27 cellular contexts compared by ENCODE assay signal in the genomic region with DNA sequence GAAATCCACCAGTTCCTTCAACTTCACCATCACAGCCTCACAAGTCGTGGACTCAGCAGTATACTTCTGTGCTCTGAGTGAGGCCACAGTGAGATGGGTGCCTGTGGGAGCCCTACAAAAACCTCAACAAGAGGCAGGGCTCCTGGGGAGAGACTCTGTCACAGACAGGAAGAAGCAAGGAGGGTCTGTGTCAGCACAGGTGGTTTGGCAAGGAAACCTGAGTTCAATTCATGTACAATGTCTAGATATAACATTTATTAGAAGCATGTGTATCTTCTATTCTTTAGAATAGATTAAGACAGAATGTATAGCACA.
A peak's percentile ranks its signal among the peaks of the same experiment; 100 is the strongest.
DNase-seq lines count a peak whose midpoint lies in the region; ATAC-seq and TF ChIP-seq lines count a peak whose summit lies in the region.
"Had no signal": no experiment of that assay in that cellular context is flagged by ENCODE, and none has a peak within 500 bp of the region (broad histone marks: within the 10 kb centered on the region; RNA-seq: fewer than 3 reads in every experiment).

No MANE protein-coding gene starts in this region.

- no peak overlapping the region for H3K4me3 ChIP-seq in vagina
- H3K4me3 ChIP-seq: BLaER1 treated with 17β-estradiol and CSF1 and Interleukin-3, amounts not matched to agents 10 nM and 100 nM; coronary artery; esophagus squamous epithelium; right atrium auricular region; smooth muscle cell; suprapubic skin had no signal

- ATAC-seq in T-helper 17 cell (peak; percentile 74), HG02885 (IDR thresholded peaks at IDR 0.05; ENCODE audit: poor library complexity, unreplicated experiment) (no peak)
- ATAC-seq in stimulated activated naive CD8-positive, alpha-beta T cell treated with anti-CD3 and anti-CD28 coated beads, Interleukin-15, Interleukin-2, amounts not matched to agents 100 U/mL and 50 U/mL, for 24 hours, result peak; percentile 53
- ATAC-seq: left colon, PC-3 had no signal

- H3K4me1 Mint-ChIP-seq in T-helper 17 cell (peaks cover 3% of the 10 kb centered on the region), glutamatergic neuron (ENCODE audit: low read depth, unreplicated experiment) (no peaks in the 10 kb centered on the region)
- peaks cover 16% of the 10 kb centered on the region for H3K4me1 Mint-ChIP-seq in activated naive CD4-positive, alpha-beta T cell treated with anti-CD3 and anti-CD28 coated beads, Interleukin-2, amount 50 U/mL, for 24 hours
- H3K4me1 Mint-ChIP-seq: IgD-negative memory B cell had no signal

- H3K27me3 Mint-ChIP-seq in T-helper 17 cell (no peaks in the 10 kb centered on the region), glutamatergic neuron (ENCODE audit: unreplicated experiment) (no peaks in the 10 kb centered on the region)
- no peaks in the 10 kb centered on the region for H3K27me3 Mint-ChIP-seq in activated naive CD4-positive, alpha-beta T cell treated with anti-CD3 and anti-CD28 coated beads, Interleukin-2, amount 50 U/mL, for 24 hours

- DNase-seq in activated naive CD4-positive, alpha-beta T cell treated with Interleukin-2 at 50 U/mL for 16 hours, result peak; percentile 6
- no peak for DNase-seq in activated naive CD4-positive, alpha-beta T cell treated with anti-CD3 and anti-CD28 coated beads, Interleukin-2, amount 50 U/mL, for 16 hours
- DNase-seq in T-helper 17 cell (no peak), vagina (ENCODE audit: extremely low spot score in 2 of 2) (no peak), glutamatergic neuron (no peak)
- no peak for DNase-seq in stimulated activated naive CD8-positive, alpha-beta T cell treated with anti-CD3 and anti-CD28 coated beads, Interleukin-15, Interleukin-2, amounts not matched to agents 100 U/mL and 50 U/mL, for 24 hours
- DNase-seq: anterior cingulate cortex; esophagus squamous epithelium; foreskin melanocyte; left colon; NCI-H1092; NCI-H1694 treated with DMSO at 0.1 percent for 48 hours; NCI-H524 treated with DMSO at 0.1 percent for 48 hours; NK-92 treated with Interleukin-12 subunit alpha and Interleukin-12 subunit beta, amount 100 ng/mL, for 24 hours; PC-3; SK-N-SH; stimulated activated CD4-positive, alpha-beta T cell treated with anti-CD3 and anti-CD28 coated beads, Interleukin-4, amount 100 ng/mL, for 1 hour; T-helper 9 cell; WERI-Rb-1 had no signal

- intact Hi-C loops in vagina (cut with DNase I), result no loop called here

- H3K27ac ChIP-seq in vagina, result no peak overlapping the region
- H3K27ac ChIP-seq: BLaER1 treated with 17β-estradiol and CSF1 and Interleukin-3, amounts not matched to agents 10 nM and 100 nM; coronary artery; esophagus squamous epithelium; right atrium auricular region; suprapubic skin; WERI-Rb-1 had no signal

- H3K4me3 Mint-ChIP-seq in T-helper 17 cell, result no peak overlapping the region
- H3K4me3 Mint-ChIP-seq in activated naive CD4-positive, alpha-beta T cell treated with anti-CD3 and anti-CD28 coated beads, Interleukin-2, amount 50 U/mL, for 24 hours, result peak overlapping the region; percentile 87
- H3K4me3 Mint-ChIP-seq in glutamatergic neuron (ENCODE audit: unreplicated experiment), result no peak overlapping the region
- H3K4me3 Mint-ChIP-seq: IgD-negative memory B cell had no signal

- no peaks in the 10 kb centered on the region for H3K9me3 ChIP-seq in T-helper 17 cell (ENCODE audit: control insufficient read depth, low read length, poor library complexity, severe bottlenecking)
- no peaks in the 10 kb centered on the region for H3K9me3 ChIP-seq in vagina
- H3K9me3 ChIP-seq: esophagus squamous epithelium, right atrium auricular region, SK-N-SH, suprapubic skin had no signal

- H3K36me3 Mint-ChIP-seq in T-helper 17 cell (ENCODE audit: low read depth), result no peaks in the 10 kb centered on the region
- H3K36me3 Mint-ChIP-seq in activated naive CD4-positive, alpha-beta T cell treated with anti-CD3 and anti-CD28 coated beads, Interleukin-2, amount 50 U/mL, for 24 hours, result no peaks in the 10 kb centered on the region
- peaks cover 4% of the 10 kb centered on the region for H3K36me3 Mint-ChIP-seq in glutamatergic neuron (ENCODE audit: unreplicated experiment)
- H3K36me3 Mint-ChIP-seq: IgD-negative memory B cell had no signal

- H3K27me3 ChIP-seq in vagina, result no peaks in the 10 kb centered on the region
- H3K27me3 ChIP-seq: BLaER1 treated with 17β-estradiol and CSF1 and Interleukin-3, amounts not matched to agents 10 nM and 100 nM; esophagus squamous epithelium; right atrium auricular region; suprapubic skin had no signal

- no peak for TF ChIP-seq POLR2A in vagina (IDR thresholded peaks at IDR 0.05)

- peaks cover 15% of the 10 kb centered on the region for H3K4me1 ChIP-seq in vagina
- H3K4me1 ChIP-seq: esophagus squamous epithelium, right atrium auricular region, suprapubic skin had no signal

- TF ChIP-seq CTCF in vagina (IDR thresholded peaks at IDR 0.05), result no peak
- no peak for TF ChIP-seq CTCF in glutamatergic neuron (IDR thresholded peaks at IDR 0.05; ENCODE audit: partially characterized antibody, unreplicated experiment)

- H3K9me3 Mint-ChIP-seq in activated naive CD4-positive, alpha-beta T cell treated with anti-CD3 and anti-CD28 coated beads, Interleukin-2, amount 50 U/mL, for 24 hours, result no peaks in the 10 kb centered on the region
- no peaks in the 10 kb centered on the region for H3K9me3 Mint-ChIP-seq in glutamatergic neuron (ENCODE audit: unreplicated experiment)

- H3K36me3 ChIP-seq in vagina, result no peaks in the 10 kb centered on the region
- H3K36me3 ChIP-seq: BLaER1 treated with 17β-estradiol and CSF1 and Interleukin-3, amounts not matched to agents 10 nM and 100 nM; esophagus squamous epithelium; right atrium auricular region; suprapubic skin; WERI-Rb-1 had no signal

- H3K27ac Mint-ChIP-seq in T-helper 17 cell (peak overlapping the region; percentile 84), glutamatergic neuron (ENCODE audit: unreplicated experiment) (no peak overlapping the region)
- H3K27ac Mint-ChIP-seq in activated naive CD4-positive, alpha-beta T cell treated with anti-CD3 and anti-CD28 coated beads, Interleukin-2, amount 50 U/mL, for 24 hours, result peak overlapping the region; percentile 96
- H3K27ac Mint-ChIP-seq: IgD-negative memory B cell had no signal
